In genomic region chr1:50796277-50796676, GRCh38 we compare ENCODE assay signal across 14 cellular contexts.
"Had no signal": no experiment of that assay in that cellular context is flagged by ENCODE, and none has a peak within 500 bp of the region (broad histone marks: within the 10 kb centered on the region; RNA-seq: fewer than 3 reads in every experiment).

No MANE protein-coding gene starts in this region.

- H3K9me3 ChIP-seq: esophagus squamous epithelium, left ventricle myocardium inferior, thyroid gland had no signal

- H3K4me3 Mint-ChIP-seq: activated T-cell treated with anti-CD3 and anti-CD28 coated beads, Interleukin-2, amount 50 U/mL, for 72 hours; T-cell had no signal

- H3K27ac Mint-ChIP-seq: activated naive CD4-positive, alpha-beta T cell treated with anti-CD3 and anti-CD28 coated beads, Interleukin-2, amount 50 U/mL, for 72 hours; activated T-cell treated with anti-CD3 and anti-CD28 coated beads, Interleukin-2, amount 50 U/mL, for 72 hours; T-cell had no signal

- DNase-seq: activated CD4-positive, alpha-beta T cell treated with anti-CD3 and anti-CD28 coated beads for 48 hours; activated CD8-positive, alpha-beta memory T cell treated with anti-CD3 and anti-CD28 coated beads, Interleukin-2, amount 50 U/mL, for 48 hours; activated gamma-delta T cell; activated T-cell treated with anti-CD3 and anti-CD28 coated beads, Interleukin-2, amount 50 U/mL, for 72 hours; amniotic stem cell; esophagus squamous epithelium; foreskin fibroblast; hippocampal formation; left ventricle myocardium inferior; stimulated activated CD4-positive, alpha-beta T cell treated with anti-CD3 and anti-CD28 coated beads, Interleukin-1b, Interleukin-23, amount 100 ng/mL, for 48 hours; T-cell; T-helper 9 cell; thyroid gland had no signal

- H3K4me1 ChIP-seq: esophagus squamous epithelium had no signal

- H3K9me3 Mint-ChIP-seq: activated naive CD4-positive, alpha-beta T cell treated with anti-CD3 and anti-CD28 coated beads, Interleukin-2, amount 50 U/mL, for 72 hours; activated T-cell treated with anti-CD3 and anti-CD28 coated beads, Interleukin-2, amount 50 U/mL, for 72 hours; T-cell had no signal

- H3K27me3 Mint-ChIP-seq: T-cell had no signal

- ATAC-seq: activated naive CD4-positive, alpha-beta T cell treated with anti-CD3 and anti-CD28 coated beads, Interleukin-2, amount 50 U/mL, for 72 hours; activated T-cell treated with anti-CD3 and anti-CD28 coated beads, Interleukin-2, amount 50 U/mL, for 72 hours; T-cell had no signal

- H3K36me3 ChIP-seq: esophagus squamous epithelium, left ventricle myocardium inferior, thyroid gland had no signal

- H3K27ac ChIP-seq: esophagus squamous epithelium, left ventricle myocardium inferior, thyroid gland had no signal

- H3K4me3 ChIP-seq: esophagus squamous epithelium, left ventricle myocardium inferior, thyroid gland had no signal

- H3K27me3 ChIP-seq: esophagus squamous epithelium, thyroid gland had no signal
